13 cellular contexts compared by ENCODE assay signal in the genomic region with DNA sequence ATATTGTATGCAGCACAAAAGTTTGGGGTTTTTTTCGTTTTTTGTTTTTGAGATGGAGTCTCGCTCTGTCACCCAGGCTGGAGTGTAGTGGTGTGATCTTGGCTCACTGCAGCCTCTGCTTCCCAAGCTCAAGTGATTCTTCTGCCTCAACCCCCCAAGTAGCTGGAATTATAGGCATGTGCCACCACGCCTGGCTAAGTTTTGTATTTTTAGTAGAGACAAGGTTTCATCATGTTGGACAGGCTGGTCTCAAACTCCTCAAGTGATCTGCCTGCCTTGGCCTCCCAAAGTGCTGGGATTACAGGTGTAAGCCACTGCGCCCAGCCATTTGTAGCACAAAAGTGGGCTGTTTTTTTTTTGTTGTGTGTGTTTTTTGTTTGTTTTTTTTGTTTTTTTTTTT. TPM values are rescaled to one million over a fixed set of nuclear protein-coding genes. Genes with fewer than 3 reads are reported as not detected.
"Had no signal": no experiment of that assay in that cellular context is flagged by ENCODE, and none has a peak within 500 bp of the region (broad histone marks: within the 10 kb centered on the region; RNA-seq: fewer than 3 reads in every experiment).

No MANE protein-coding gene starts in this region.

RNA-seq across cellular contexts. Expression of a gene that starts 37.1 kb away (rescaled TPM):
- total RNA-seq: stomach, subcutaneous adipose tissue, suprapubic skin, temporal lobe, thoracic aorta, tibial nerve, transverse colon, upper lobe of left lung, upper lobe of right lung, ureter, urinary bladder, uterus, vagina had no signal
- polyA plus RNA-seq: urinary bladder had no signal
